Comparison of ENCODE assay signal across 23 cellular contexts in genomic region chr15:34693053-34693744, GRCh38.
DNase-seq lines count a peak whose midpoint lies in the region; ATAC-seq, FAIRE-seq and TF ChIP-seq lines count a peak whose summit lies in the region.
"Had no signal": no experiment of that assay in that cellular context is flagged by ENCODE, and none has a peak within 500 bp of the region (broad histone marks: within the 10 kb centered on the region; RNA-seq: fewer than 3 reads in every experiment).

No MANE protein-coding gene starts in this region.

- no peaks in the 10 kb centered on the region for H3K9me1 ChIP-seq in K562 (ENCODE audit: control insufficient read depth, insufficient read depth, low read length)

- POLR2A ChIA-PET in MCF 10A (lab: Yijun Ruan, JAX): no interaction called here
- POLR2A ChIA-PET in K562 (lab: Yijun Ruan, JAX): interaction anchor here (0.7 to 1.2 kb wide), 3 partner anchors 10 to 46 kb away, joined by 3 read pairs; no protein-coding TSS in a partner anchor
- POLR2A ChIA-PET in activated CD8-positive, alpha-beta T cell treated with anti-CD3 and anti-CD28 coated beads for 36 hours (lab: Charles Lee): no interaction called here

- no peaks in the 10 kb centered on the region for H3K36me3 Mint-ChIP-seq in MCF 10A (ENCODE audit: insufficient read depth, unreplicated experiment)
- no peaks in the 10 kb centered on the region for H3K36me3 Mint-ChIP-seq in activated CD8-positive, alpha-beta T cell treated with anti-CD3 and anti-CD28 coated beads for 36 hours (ENCODE audit: low read depth)
- H3K36me3 Mint-ChIP-seq: natural killer cell, type B pancreatic cell had no signal

- CTCF ChIA-PET in MCF 10A (lab: Yijun Ruan, JAX) (no interaction called here), K562 (lab: Yijun Ruan, JAX; ENCODE audit: low intra/inter-chr PET ratio) (no interaction called here)
- CTCF ChIA-PET in activated CD8-positive, alpha-beta T cell treated with anti-CD3 and anti-CD28 coated beads for 36 hours (lab: Charles Lee): no interaction called here

- no peak for ATAC-seq in K562
- ATAC-seq in activated CD8-positive, alpha-beta T cell treated with anti-CD3 and anti-CD28 coated beads for 36 hours: no peak
- ATAC-seq in GM21619 (IDR thresholded peaks at IDR 0.05; ENCODE audit: unreplicated experiment): no peak
- ATAC-seq: activated T-helper 17 cell treated with anti-CD3 and anti-CD28 coated beads, Interleukin-2, amount 50 U/mL, for 72 hours; natural killer cell; pancreas had no signal

- H3F3A ChIP-seq in MM.1S (ENCODE audit: insufficient read depth, low read length): no peaks in the 10 kb centered on the region

- no peak overlapping the region for H3K4me3 ChIP-seq in breast epithelium
- no peak overlapping the region for H3K4me3 ChIP-seq in K562
- H3K4me3 ChIP-seq in MM.1S (ENCODE audit: low read length): no peak overlapping the region
- H3K4me3 ChIP-seq: esophagus squamous epithelium, pancreas had no signal

- H3K36me3 ChIP-seq in breast epithelium: no peaks in the 10 kb centered on the region
- H3K36me3 ChIP-seq in K562 (ENCODE audit: control insufficient read depth, insufficient read depth, low read length): peaks cover 6% of the 10 kb centered on the region; the same call in 1 of the 3 replicates
- no peaks in the 10 kb centered on the region for H3K36me3 ChIP-seq in MM.1S (replicated peaks; ENCODE audit: insufficient read depth, low read length)
- H3K36me3 ChIP-seq: esophagus squamous epithelium, pancreas had no signal

- WGBS in K562 (ENCODE audit: insufficient coverage, low coverage, missing lambda C conversion rate): 64% methylated on average over 4 of the region's 4 CpGs

- intact Hi-C loops in MCF 10A (cut with micrococcal nuclease): no loop called here
- intact Hi-C loops in breast epithelium (cut with DNase I; ENCODE audit: low total_unique reads): no loop called here
- intact Hi-C loops in K562 (cut with micrococcal nuclease): no loop called here
- intact Hi-C loops in activated CD8-positive, alpha-beta T cell treated with anti-CD3 and anti-CD28 coated beads for 36 hours (cut with micrococcal nuclease): no loop called here

- H4K20me1 ChIP-seq in K562 (replicated peaks; ENCODE audit: control insufficient read depth, insufficient read depth, low read length) (no peaks in the 10 kb centered on the region), MM.1S (ENCODE audit: insufficient read depth, low read length) (no peaks in the 10 kb centered on the region)

- H3K27me3 ChIP-seq in breast epithelium (no peaks in the 10 kb centered on the region), K562 (ENCODE audit: control insufficient read depth in 2 of 2, insufficient read depth in 2 of 2, low read length in 2 of 2) (no peaks in the 10 kb centered on the region), MM.1S (replicated peaks; ENCODE audit: insufficient read depth, low read length) (no peaks in the 10 kb centered on the region)
- H3K27me3 ChIP-seq: pancreas had no signal

- H3K79me2 ChIP-seq in K562 (ENCODE audit: control insufficient read depth, insufficient read depth, low read length): no peaks in the 10 kb centered on the region
- H3K79me2 ChIP-seq in MM.1S (ENCODE audit: low read length): no peaks in the 10 kb centered on the region

- peak; percentile 59 for DNase-seq in MCF 10A (ENCODE audit: unreplicated experiment)
- DNase-seq in breast epithelium (ENCODE audit: low spot score in 2 of 2): no peak
- no peak for DNase-seq in K562 (ENCODE audit: extremely low read depth in 1 of 4, low spot score in 3 of 4)
- DNase-seq in glomerular visceral epithelial cell (ENCODE audit: extremely low spot score): peak; percentile 11
- DNase-seq in MM.1S: no peak
- DNase-seq in activated CD8-positive, alpha-beta T cell treated with anti-CD3 and anti-CD28 coated beads for 36 hours: no peak
- no peak for DNase-seq in NCI-H2107 treated with DMSO at 0.1 percent for 48 hours (lab: John Stamatoyannopoulos, UW; ENCODE audit: unreplicated experiment)
- DNase-seq: 8988T; Calu3; effector CD8-positive, alpha-beta T cell; esophagus squamous epithelium; GF-D8; H7; islet precursor cell; mesendoderm; natural killer cell; NCI-H187; pancreas; stimulated activated CD4-positive, alpha-beta T cell treated with anti-CD3 and anti-CD28 coated beads, Interleukin-2, amount 100 ng/mL, for 48 hours had no signal

- H3K9ac ChIP-seq in K562 (ENCODE audit: insufficient read depth in 1 of 2, low read depth in 2 of 2, low read length in 2 of 2) (no peak overlapping the region), MM.1S (ENCODE audit: low read length) (no peak overlapping the region)

- H3K4me2 ChIP-seq in K562 (ENCODE audit: insufficient read depth, low read length): no peak overlapping the region
- H3K4me2 ChIP-seq in MM.1S (ENCODE audit: low read depth, low read length): no peak overlapping the region

- H3K9me3 Mint-ChIP-seq in MCF 10A (ENCODE audit: unreplicated experiment): no peaks in the 10 kb centered on the region
- H3K9me3 Mint-ChIP-seq in activated CD8-positive, alpha-beta T cell treated with anti-CD3 and anti-CD28 coated beads for 36 hours: peaks cover 3% of the 10 kb centered on the region

- H3K9me3 ChIP-seq in breast epithelium (no peaks in the 10 kb centered on the region), K562 (replicated peaks; ENCODE audit: control insufficient read depth, insufficient read depth, low read depth, low read length) (no peaks in the 10 kb centered on the region; the same call in 1 of the 2 replicates), MM.1S (replicated peaks; ENCODE audit: insufficient read depth, low read length) (no peaks in the 10 kb centered on the region)
- H3K9me3 ChIP-seq: esophagus squamous epithelium, pancreas had no signal

- no peaks in the 10 kb centered on the region for H3K27me3 Mint-ChIP-seq in MCF 10A (ENCODE audit: insufficient read depth, unreplicated experiment)
- H3K27me3 Mint-ChIP-seq in activated CD8-positive, alpha-beta T cell treated with anti-CD3 and anti-CD28 coated beads for 36 hours: peaks cover 10% of the 10 kb centered on the region

- no peak for TF ChIP-seq RAD21 in K562 (CRISPR knock-in tag; conservative IDR thresholded peaks at IDR 0.05 in 1 of 2, IDR thresholded peaks at IDR 0.05 in 1 of 2)

- TF ChIP-seq CTCF in MCF 10A (IDR thresholded peaks at IDR 0.05; ENCODE audit: unreplicated experiment) (no peak), breast epithelium (IDR thresholded peaks at IDR 0.05) (no peak), K562 (IDR thresholded peaks at IDR 0.05 in 2 of 3, conservative IDR thresholded peaks at IDR 0.05 in 1 of 3; ENCODE audit: insufficient read depth in 2 of 3, low read depth in 1 of 3, low read length in 3 of 3) (no peak), MM.1S (IDR thresholded peaks at IDR 0.05; ENCODE audit: low read length) (no peak)
- no peak for TF ChIP-seq CTCF in activated CD8-positive, alpha-beta T cell treated with anti-CD3 and anti-CD28 coated beads for 36 hours (IDR thresholded peaks at IDR 0.05)

- TF ChIP-seq POLR2A in breast epithelium (IDR thresholded peaks at IDR 0.05): no peak
- no peak for TF ChIP-seq POLR2A in K562 (conservative IDR thresholded peaks at IDR 0.05)

- no peak overlapping the region for H3K27ac ChIP-seq in breast epithelium
- H3K27ac ChIP-seq in K562 (ENCODE audit: extremely low read depth, low read depth, low read length): no peak overlapping the region
- no peak overlapping the region for H3K27ac ChIP-seq in MM.1S (ENCODE audit: low read length)
- H3K27ac ChIP-seq: esophagus squamous epithelium, pancreas had no signal

- in situ Hi-C loops in K562 (cut with MboI): no loop called here

- TF ChIP-seq EP300 in K562 (IDR thresholded peaks at IDR 0.05; ENCODE audit: low read length): no peak

- no peak overlapping the region for H3K4me3 Mint-ChIP-seq in MCF 10A (ENCODE audit: unreplicated experiment)
- no peak overlapping the region for H3K4me3 Mint-ChIP-seq in activated CD8-positive, alpha-beta T cell treated with anti-CD3 and anti-CD28 coated beads for 36 hours
- H3K4me3 Mint-ChIP-seq: activated T-helper 17 cell treated with anti-CD3 and anti-CD28 coated beads, Interleukin-2, amount 50 U/mL, for 72 hours; central memory CD8-positive, alpha-beta T cell; natural killer cell; type B pancreatic cell had no signal

- H2AFZ ChIP-seq in K562 (ENCODE audit: low read depth, low read length) (peak overlapping the region; percentile 28), MM.1S (ENCODE audit: low read length) (no peak overlapping the region)

- BruUV-seq in MCF 10A (replicated peaks; lab: Mats Ljungman, UMichigan): no TSS peak
- BruUV-seq in K562 (replicated peaks; lab: Mats Ljungman, UMichigan): no TSS peak

- H3K27ac Mint-ChIP-seq in MCF 10A (ENCODE audit: low read depth, unreplicated experiment): peak overlapping the region; percentile 13
- H3K27ac Mint-ChIP-seq in activated CD8-positive, alpha-beta T cell treated with anti-CD3 and anti-CD28 coated beads for 36 hours: no peak overlapping the region
- H3K27ac Mint-ChIP-seq: activated T-helper 17 cell treated with anti-CD3 and anti-CD28 coated beads, Interleukin-2, amount 50 U/mL, for 72 hours; natural killer cell; type B pancreatic cell had no signal

- FAIRE-seq in K562 (lab: Jason Lieb, UNC): no peak
- FAIRE-seq: pancreas had no signal

- H3K4me1 ChIP-seq in breast epithelium (no peaks in the 10 kb centered on the region), K562 (replicated peaks in 1 of 2; ENCODE audit: control insufficient read depth in 2 of 2, insufficient read depth in 2 of 2, low read length in 2 of 2) (peaks cover 0 to 5% of the 10 kb centered on the region in 2 experiments; a peak in 1 of 5 replicates), MM.1S (ENCODE audit: low read length) (no peaks in the 10 kb centered on the region)
- H3K4me1 ChIP-seq: esophagus squamous epithelium, pancreas had no signal

- H3K9me2 ChIP-seq in MM.1S (replicated peaks; ENCODE audit: insufficient read depth, low read length): no peaks in the 10 kb centered on the region

- H3K4me1 Mint-ChIP-seq in MCF 10A (ENCODE audit: insufficient read depth, unreplicated experiment): peaks cover 31% of the 10 kb centered on the region
- H3K4me1 Mint-ChIP-seq in activated CD8-positive, alpha-beta T cell treated with anti-CD3 and anti-CD28 coated beads for 36 hours (ENCODE audit: low read depth): peaks cover 2% of the 10 kb centered on the region

TF ChIP-seq in K562, 482 proteins besides CTCF, POLR2A, EP300 and RAD21 (continues in another document):
- TF ChIP-seq, protein P1, sequence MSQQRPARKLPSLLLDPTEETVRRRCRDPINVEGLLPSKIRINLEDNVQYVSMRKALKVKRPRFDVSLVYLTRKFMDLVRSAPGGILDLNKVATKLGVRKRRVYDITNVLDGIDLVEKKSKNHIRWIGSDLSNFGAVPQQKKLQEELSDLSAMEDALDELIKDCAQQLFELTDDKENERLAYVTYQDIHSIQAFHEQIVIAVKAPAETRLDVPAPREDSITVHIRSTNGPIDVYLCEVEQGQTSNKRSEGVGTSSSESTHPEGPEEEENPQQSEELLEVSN (IDR thresholded peaks at IDR 0.05; ENCODE audit: borderline replicate concordance in 1 of 2, extremely low read depth in 1 of 2, insufficient read depth in 1 of 2, insufficient read length in 1 of 2, low read depth in 1 of 2, low read length in 1 of 2, poor library complexity in 1 of 2, severe bottlenecking in 1 of 2): no peak
- TF ChIP-seq MTA3 (IDR thresholded peaks at IDR 0.05; ENCODE audit: borderline replicate concordance): no peak
- TF ChIP-seq JUND (IDR thresholded peaks at IDR 0.05; ENCODE audit: borderline replicate concordance, low read depth, low read length): peak; percentile 7; the same call in 1 of the 2 replicates
- no peak for TF ChIP-seq JUND (tag; IDR thresholded peaks at IDR 0.05; ENCODE audit: borderline replicate concordance, low read depth, low read length)

Comparison
In these comparisons a context has a peak if more than half of its experiments do, and no peak if none do; other contexts are left out.
1. DNase-seq: peak in MCF 10A (single experiment) and glomerular visceral epithelial cell (single experiment); none in breast epithelium (0 of 2), K562 (0 of 4), MM.1S (single experiment), activated CD8-positive, alpha-beta T cell treated with anti-CD3 and anti-CD28 coated beads for 36 hours (single experiment) and NCI-H2107 treated with DMSO at 0.1 percent for 48 hours (single experiment).